In the genomic region with DNA sequence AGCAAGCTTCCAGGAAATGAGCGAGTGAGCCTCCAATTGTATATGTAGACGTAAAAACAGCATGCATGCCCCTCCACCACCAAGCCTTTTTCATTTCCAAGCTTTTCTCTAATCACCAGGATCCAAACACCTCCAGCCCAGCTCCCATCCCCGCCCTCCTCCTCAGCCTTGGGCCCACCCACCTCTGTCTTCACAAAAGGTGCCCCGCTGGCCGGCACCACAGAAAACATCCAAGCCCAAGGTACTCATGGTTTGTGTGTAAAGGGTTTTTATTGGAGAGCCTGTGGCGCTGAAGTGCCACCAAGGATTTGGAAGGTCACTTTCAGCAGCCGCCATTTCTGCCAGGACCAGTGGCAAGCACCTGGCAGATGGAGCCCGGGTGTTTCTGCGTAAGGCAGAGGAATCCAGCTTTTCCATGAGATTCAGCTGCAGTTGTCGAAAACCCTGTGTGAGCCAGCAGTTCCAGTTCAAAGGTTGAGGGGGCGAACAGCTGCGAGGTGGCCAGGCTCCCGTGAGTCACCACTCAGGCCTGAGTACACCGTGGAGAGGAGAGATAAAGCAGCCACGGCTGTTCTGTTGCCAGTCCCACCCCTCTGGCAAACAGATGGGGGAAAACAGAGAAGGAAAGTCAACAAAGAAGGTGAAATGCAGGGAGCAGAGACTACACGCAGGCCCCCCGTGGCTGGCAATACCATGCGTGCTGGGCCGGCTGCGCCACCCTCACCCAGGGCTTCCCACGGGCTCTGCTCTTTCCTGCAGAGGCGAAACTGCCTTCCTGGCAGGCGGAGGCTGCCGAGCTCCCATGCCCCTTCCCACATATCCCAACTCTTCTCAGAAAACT, we compare ENCODE assay signal across 9 cellular contexts. TPM values are rescaled to one million over a fixed set of nuclear protein-coding genes. Genes with fewer than 3 reads are reported as not detected.
A peak's percentile ranks its signal among the peaks of the same experiment; 100 is the strongest.
DNase-seq lines count a peak whose midpoint lies in the region; TF ChIP-seq lines count a peak whose summit lies in the region.
"Had no signal": no experiment of that assay in that cellular context is flagged by ENCODE, and none has a peak within 500 bp of the region (broad histone marks: within the 10 kb centered on the region; RNA-seq: fewer than 3 reads in every experiment).

No MANE protein-coding gene starts in this region.

- H3K27ac ChIP-seq in AG04450 (ENCODE audit: low read depth, low read length) = peak overlapping the region; percentile 57
- H3K27ac ChIP-seq: BLaER1 treated with 17β-estradiol and CSF1 and Interleukin-3, amounts not matched to agents 10 nM and 100 nM had no signal

- POLR2A ChIA-PET in AG04450 (lab: Yijun Ruan, JAX) = interaction anchor here (1.0 kb wide), 2 partner anchors 187 to 265 kb away, joined by 3 to 4 read pairs; no protein-coding TSS in a partner anchor

- DNase-seq in AG04450 (ENCODE audit: low read depth, low spot score) (peak; percentile 58), NCI-H146 (lab: John Stamatoyannopoulos, UW) (peak; percentile 79), brain pericyte (ENCODE audit: low read depth, low spot score) (peak; percentile 90), mesenteric fat pad (ENCODE audit: low spot score) (peak; percentile 86), NAMALWA (ENCODE audit: low spot score) (no peak)
- DNase-seq in central memory CD4-positive, alpha-beta T cell = no peak
- DNase-seq in stimulated activated CD4-positive, alpha-beta T cell treated with anti-CD3 and anti-CD28 coated beads, Interleukin-2, amount 100 ng/mL, for 24 hours = no peak
- no peak for DNase-seq in activated CD4-positive, CD25-positive, alpha-beta regulatory T cell (lab: John Stamatoyannopoulos, UW)

- H3K9me3 ChIP-seq in AG04450 (ENCODE audit: control insufficient read depth, insufficient read depth, low read length) = no peaks in the 10 kb centered on the region; the same call in 1 of the 2 replicates
- H3K9me3 ChIP-seq: BLaER1 treated with 17β-estradiol and CSF1 and Interleukin-3, amounts not matched to agents 10 nM and 100 nM had no signal

- H3K4me3 ChIP-seq in AG04450 (ENCODE audit: low read depth, low read length) = no peak overlapping the region
- H3K4me3 ChIP-seq: BLaER1 treated with 17β-estradiol and CSF1 and Interleukin-3, amounts not matched to agents 10 nM and 100 nM had no signal

- H3K27me3 ChIP-seq in AG04450 (ENCODE audit: control insufficient read depth, insufficient read depth, low read length) = no peaks in the 10 kb centered on the region
- H3K27me3 ChIP-seq: BLaER1 treated with 17β-estradiol and CSF1 and Interleukin-3, amounts not matched to agents 10 nM and 100 nM had no signal

- no peak for TF ChIP-seq CTCF in AG04450 (IDR thresholded peaks at IDR 0.05; ENCODE audit: low read depth, low read length)

- CTCF ChIA-PET in AG04450 (lab: Charles Lee) = interaction anchor here (0.7 to 1.0 kb wide), 2 partner anchors 74 to 97 kb away, joined by 4 to 5 read pairs; no protein-coding TSS in a partner anchor

RNA-seq across cellular contexts. Expression of gene FAM174B, which starts 38.2 kb away (rescaled TPM):
- polyA plus RNA-seq in AG04450 (2011; rRNA removed) = 2.1 and 4.3 TPM in 2 replicates
- 4.6 and 11.0 TPM in 2 replicates for polyA minus RNA-seq in AG04450 (2011; rRNA and poly(A)+ RNA removed)
- total RNA-seq in mesenteric fat pad = 15.4 TPM

Comparison
In these comparisons a context has a peak if more than half of its experiments do, and no peak if none do; other contexts are left out.
1. DNase-seq: peak in AG04450 (single experiment), NCI-H146 (single experiment), brain pericyte (single experiment) and mesenteric fat pad (single experiment); none in central memory CD4-positive, alpha-beta T cell (single experiment), stimulated activated CD4-positive, alpha-beta T cell treated with anti-CD3 and anti-CD28 coated beads, Interleukin-2, amount 100 ng/mL, for 24 hours (0 of 2), NAMALWA (single experiment) and activated CD4-positive, CD25-positive, alpha-beta regulatory T cell (0 of 4).